Comparison of ENCODE assay signal across 23 cellular contexts in genomic region chr12:56241424-56242205, GRCh38. TPM values are rescaled to one million over a fixed set of nuclear protein-coding genes. Genes with fewer than 3 reads are reported as not detected.
A peak's percentile ranks its signal among the peaks of the same experiment; 100 is the strongest.
DNase-seq lines count a peak whose midpoint lies in the region; ATAC-seq, FAIRE-seq and TF ChIP-seq lines count a peak whose summit lies in the region.
"Had no signal": no experiment of that assay in that cellular context is flagged by ENCODE, and none has a peak within 500 bp of the region (broad histone marks: within the 10 kb centered on the region; RNA-seq: fewer than 3 reads in every experiment).

No MANE protein-coding gene starts in this region.

- no peak for ATAC-seq in CD8-positive, alpha-beta T cell
- ATAC-seq in GM12878: no peak
- ATAC-seq in HG03095 (IDR thresholded peaks at IDR 0.05; ENCODE audit: unreplicated experiment): no peak
- ATAC-seq in GM18498 (IDR thresholded peaks at IDR 0.05; ENCODE audit: unreplicated experiment): no peak
- ATAC-seq: body of pancreas; left colon; stimulated activated memory B cell treated with anti-CD40 and anti-IgM and Interleukin-4, amounts not matched to agents 10 μg/mL and 1 μg/mL and 100 μg/mL, for 72 hours had no signal

- H3K27ac ChIP-seq in CD8-positive, alpha-beta T cell (ENCODE audit: low read depth, low read length): no peak overlapping the region
- H3K27ac ChIP-seq in GM12878 (ENCODE audit: control insufficient read depth, insufficient read depth) (no peak overlapping the region), neuronal stem cell (replicated peaks; ENCODE audit: low read length) (no peak overlapping the region)
- H3K27ac ChIP-seq: testis had no signal

- intact Hi-C loops in CD8-positive, alpha-beta T cell (cut with DNase I, micrococcal nuclease): no loop called here
- intact Hi-C loops in GM12878 (cut with micrococcal nuclease; ENCODE audit: unreplicated experiment): no loop called here

- H2BK120ac ChIP-seq in neuronal stem cell (ENCODE audit: low read depth, low read length): no peak overlapping the region

- H3K4me1 ChIP-seq in CD8-positive, alpha-beta T cell (ENCODE audit: insufficient read depth, low read length): no peaks in the 10 kb centered on the region
- no peaks in the 10 kb centered on the region for H3K4me1 ChIP-seq in GM12878 (ENCODE audit: control insufficient read depth, insufficient read depth, low read length)
- H3K4me1 ChIP-seq in neuronal stem cell (ENCODE audit: control insufficient read depth in 2 of 2, insufficient read depth in 1 of 2, low read depth in 1 of 2, low read length in 2 of 2): peaks cover 0 to 2% of the 10 kb centered on the region in 2 donors

- peak overlapping the region; percentile 49 for H3K27ac Mint-ChIP-seq in CD8-positive, alpha-beta T cell
- H3K27ac Mint-ChIP-seq in IgD-negative memory B cell: peak overlapping the region; percentile 74 to 90 (median 76)
- H3K27ac Mint-ChIP-seq: activated CD4-positive, alpha-beta memory T cell treated with anti-CD3 and anti-CD28 coated beads, Interleukin-2, amount 10 ng/mL, durations not matched to agents 7 days and 5 days had no signal

- H3K36me3 ChIP-seq in CD8-positive, alpha-beta T cell (ENCODE audit: insufficient read depth, low read length): peaks cover 32% of the 10 kb centered on the region
- H3K36me3 ChIP-seq in GM12878 (ENCODE audit: control insufficient read depth in 2 of 2, insufficient read depth in 2 of 2, low read length in 1 of 2): peaks cover 12 to 18% of the 10 kb centered on the region in 2 experiments
- H3K36me3 ChIP-seq in neuronal stem cell (replicated peaks in 1 of 2; ENCODE audit: control insufficient read depth in 2 of 2, insufficient read depth in 2 of 2, low read length in 2 of 2): peaks cover 63 to 96% of the 10 kb centered on the region in 2 donors

- CTCF ChIA-PET in CD8-positive, alpha-beta T cell (lab: Charles Lee): interaction anchor here (1.6 kb wide), 1 partner anchor 223 kb away, joined by 4 read pairs; no protein-coding TSS in a partner anchor
- CTCF ChIA-PET in GM12878 (lab: Yijun Ruan, JAX): no interaction called here

- H3K14ac ChIP-seq in neuronal stem cell (ENCODE audit: low read length): peak overlapping the region; percentile 56

- no peak overlapping the region for H2BK15ac ChIP-seq in neuronal stem cell (ENCODE audit: low read length)

- no peaks in the 10 kb centered on the region; the same call in 1 of the 2 replicates for H4K20me1 ChIP-seq in GM12878 (ENCODE audit: control insufficient read depth, insufficient read depth)

- peak overlapping the region; percentile 85 for H3K23ac ChIP-seq in neuronal stem cell (ENCODE audit: low read depth, low read length, poor library complexity)

- in situ Hi-C loops in GM12878 (cut with MboI): no loop called here

- H3K36me3 Mint-ChIP-seq in CD8-positive, alpha-beta T cell: peaks cover 69% of the 10 kb centered on the region
- H3K36me3 Mint-ChIP-seq in IgD-negative memory B cell: peaks cover 2% of the 10 kb centered on the region

- no peaks in the 10 kb centered on the region for H3K9me3 ChIP-seq in CD8-positive, alpha-beta T cell (ENCODE audit: low read length)
- H3K9me3 ChIP-seq in GM12878 (replicated peaks; ENCODE audit: control insufficient read depth, insufficient read depth, low read length) (no peaks in the 10 kb centered on the region), neuronal stem cell (replicated peaks in 1 of 2; ENCODE audit: control insufficient read depth in 2 of 2, insufficient read depth in 1 of 2, low read depth in 1 of 2, low read length in 2 of 2) (peaks cover 5 to 7% of the 10 kb centered on the region in 2 donors)
- H3K9me3 ChIP-seq: body of pancreas, testis had no signal

- no peak for TF ChIP-seq POLR2A in GM12878 (IDR thresholded peaks at IDR 0.05; ENCODE audit: low read depth, low read length)

- 61% methylated on average over 8 of the region's 8 CpGs for WGBS in GM12878 (ENCODE audit: insufficient coverage, insufficient replicate concordance, low lambda C conversion rate, missing lambda C conversion rate)
- no CpG with 5 or more reads among the region's 8 CpGs for WGBS in neuronal stem cell (ENCODE audit: extremely low coverage in 2 of 2, insufficient read length in 2 of 2, insufficient replicate concordance in 1 of 2), 2 donors

- H2BK12ac ChIP-seq in neuronal stem cell (ENCODE audit: low read length): no peak overlapping the region

- no peaks in the 10 kb centered on the region for H3K27me3 ChIP-seq in CD8-positive, alpha-beta T cell (ENCODE audit: insufficient read depth, low read length)
- H3K27me3 ChIP-seq in GM12878 (replicated peaks in 1 of 2; ENCODE audit: control insufficient read depth in 2 of 2, insufficient read depth in 2 of 2, low read length in 1 of 2) (no peaks in the 10 kb centered on the region), neuronal stem cell (ENCODE audit: control insufficient read depth in 3 of 3, insufficient read depth in 3 of 3, low read depth in 1 of 3, low read length in 3 of 3) (no peaks in the 10 kb centered on the region)
- H3K27me3 ChIP-seq: body of pancreas, testis had no signal

- no peak overlapping the region for H2AK5ac ChIP-seq in neuronal stem cell (ENCODE audit: low read depth, low read length)

- DNase-seq in CD8-positive, alpha-beta T cell: no peak
- DNase-seq in GM12878 (ENCODE audit: low read depth, low spot score) (no peak), neuronal stem cell (ENCODE audit: low spot score) (no peak), SKM-1 treated with dmso at 0.1 percent for 144 hours (lab: John Stamatoyannopoulos, UW; ENCODE audit: unreplicated experiment) (no peak)
- DNase-seq: activated CD4-positive, alpha-beta memory T cell treated with anti-CD3 and anti-CD28 coated beads, Interleukin-2, amount 10 ng/mL, durations not matched to agents 7 days and 5 days; activated T-cell treated with anti-CD3 and anti-CD28 coated beads for 4 hours; body of pancreas; foreskin fibroblast; GDM1; GOT3; Kasumi-1; left colon; mesenchymal stem cell; NCI-H187; NCI-H526 treated with DMSO at 0.1 percent for 48 hours; occipital lobe; testis had no signal

- SMC1A ChIA-PET in GM12878 (lab: Charles Lee; ENCODE audit: uncharacterized antibody, unreplicated experiment): no interaction called here

- no peak for TF ChIP-seq EP300 in GM12878 (IDR thresholded peaks at IDR 0.05; ENCODE audit: borderline replicate concordance in 1 of 2, control insufficient read depth in 1 of 2, low read depth in 2 of 2, low read length in 2 of 2)

- H3K4me3 ChIP-seq in CD8-positive, alpha-beta T cell (ENCODE audit: low read depth, low read length): no peak overlapping the region
- H3K4me3 ChIP-seq in GM12878 (no peak overlapping the region), neuronal stem cell (ENCODE audit: low read length in 2 of 2) (no peak overlapping the region)
- H3K4me3 ChIP-seq: body of pancreas, smooth muscle cell, testis had no signal

- no peak for TF ChIP-seq RAD21 in GM12878 (IDR thresholded peaks at IDR 0.05; ENCODE audit: insufficient read depth, low read depth, low read length)

- peaks cover 4% of the 10 kb centered on the region for H3K79me1 ChIP-seq in neuronal stem cell (ENCODE audit: low read depth, low read length)

- H3K79me2 ChIP-seq in GM12878 (ENCODE audit: control insufficient read depth, insufficient read depth, low read length): no peaks in the 10 kb centered on the region

- H3K18ac ChIP-seq in neuronal stem cell (ENCODE audit: low read length): peak overlapping the region; percentile 38

- no peak overlapping the region for H4K91ac ChIP-seq in neuronal stem cell (ENCODE audit: low read depth, low read length, poor library complexity)

- no peaks in the 10 kb centered on the region for H3K4me1 Mint-ChIP-seq in CD8-positive, alpha-beta T cell (ENCODE audit: low read depth)
- H3K4me1 Mint-ChIP-seq in IgD-negative memory B cell: peaks cover 7 to 16% (median 10%) of the 10 kb centered on the region in 3 donors
- H3K4me1 Mint-ChIP-seq: activated CD4-positive, alpha-beta memory T cell treated with anti-CD3 and anti-CD28 coated beads, Interleukin-2, amount 10 ng/mL, durations not matched to agents 7 days and 5 days had no signal

- no peaks in the 10 kb centered on the region for H3K27me3 Mint-ChIP-seq in CD8-positive, alpha-beta T cell (ENCODE audit: low read depth)
- no peaks in the 10 kb centered on the region for H3K27me3 Mint-ChIP-seq in IgD-negative memory B cell
- H3K27me3 Mint-ChIP-seq: activated CD4-positive, alpha-beta memory T cell treated with anti-CD3 and anti-CD28 coated beads, Interleukin-2, amount 10 ng/mL, durations not matched to agents 7 days and 5 days; stimulated activated memory B cell treated with anti-CD40 and anti-IgM and Interleukin-4, amounts not matched to agents 10 μg/mL and 1 μg/mL and 100 μg/mL, for 72 hours had no signal

- FAIRE-seq in GM12878 (lab: Jason Lieb, UNC): no peak

- H3K4me3 Mint-ChIP-seq in CD8-positive, alpha-beta T cell: no peak overlapping the region
- peak overlapping the region in 2 of 4 donors; percentile 57 to 73 for H3K4me3 Mint-ChIP-seq in IgD-negative memory B cell
- H3K4me3 Mint-ChIP-seq: activated CD4-positive, alpha-beta memory T cell treated with anti-CD3 and anti-CD28 coated beads, Interleukin-2, amount 10 ng/mL, durations not matched to agents 7 days and 5 days; stimulated activated memory B cell treated with anti-CD40 and anti-IgM and Interleukin-4, amounts not matched to agents 10 μg/mL and 1 μg/mL and 100 μg/mL, for 72 hours had no signal

- H3K4ac ChIP-seq in neuronal stem cell (ENCODE audit: low read length): no peak overlapping the region

- H2AFZ ChIP-seq in GM12878 (ENCODE audit: control insufficient read depth, low read depth, low read length) (no peak overlapping the region), neuronal stem cell (ENCODE audit: low read length) (no peak overlapping the region)

- H2BK5ac ChIP-seq in neuronal stem cell (ENCODE audit: low read length): no peak overlapping the region

- TF ChIP-seq CTCF in CD8-positive, alpha-beta T cell (IDR thresholded peaks at IDR 0.05): no peak
- no peak for TF ChIP-seq CTCF in GM12878 (IDR thresholded peaks at IDR 0.05 in 2 of 3, conservative IDR thresholded peaks at IDR 0.05 in 1 of 3; ENCODE audit: control insufficient read depth in 2 of 3, extremely low read depth in 1 of 3, insufficient read depth in 1 of 3, low read depth in 3 of 3, low read length in 3 of 3)

- RAD21 ChIA-PET in GM12878 (lab: Charles Lee; ENCODE audit: unreplicated experiment): no interaction called here

- no peak overlapping the region for H4K8ac ChIP-seq in neuronal stem cell (ENCODE audit: low read depth, low read length)

- no peak overlapping the region for H3K4me2 ChIP-seq in GM12878 (ENCODE audit: control insufficient read depth, insufficient read depth)
- H3K4me2 ChIP-seq in neuronal stem cell (ENCODE audit: insufficient read depth, low read length, poor library complexity, severe bottlenecking): no peak overlapping the region
- H3K4me2 ChIP-seq: smooth muscle cell had no signal

- BruUV-seq in GM12878 (replicated peaks; lab: Mats Ljungman, UMichigan): TSS peak; percentile 43

- H3K9ac ChIP-seq in GM12878 (ENCODE audit: control insufficient read depth, insufficient read depth, low read length) (no peak overlapping the region), neuronal stem cell (ENCODE audit: low read depth, low read length, poor library complexity) (peak overlapping the region; percentile 70)

- H3K9me3 Mint-ChIP-seq in CD8-positive, alpha-beta T cell: no peaks in the 10 kb centered on the region
- H3K9me3 Mint-ChIP-seq in IgD-negative memory B cell: no peaks in the 10 kb centered on the region
- H3K9me3 Mint-ChIP-seq: activated CD4-positive, alpha-beta memory T cell treated with anti-CD3 and anti-CD28 coated beads, Interleukin-2, amount 10 ng/mL, durations not matched to agents 7 days and 5 days; stimulated activated memory B cell treated with anti-CD40 and anti-IgM and Interleukin-4, amounts not matched to agents 10 μg/mL and 1 μg/mL and 100 μg/mL, for 72 hours had no signal

- POLR2A ChIA-PET in CD8-positive, alpha-beta T cell (lab: Charles Lee): no interaction called here
- POLR2A ChIA-PET in GM12878 (lab: Charles Lee): no interaction called here

RNA-seq across cellular contexts. Expression of gene SLC39A5, which starts 11.8 kb away (rescaled TPM):
- total RNA-seq in CD8-positive, alpha-beta T cell: not detected
- not detected for polyA plus RNA-seq in IgD-negative memory B cell
- 2.6 TPM in 1 of 2 replicates, not detected in the other for total RNA-seq in GM12878 (2013; cell fraction: nucleolus; rRNA removed)
- not detected in 2 replicates for total RNA-seq in GM12878 (2014; rRNA removed)
- total RNA-seq in GM12878 (2014; rRNA removed; fragmentation: Illumina TruSeq; extraction: Trizol): not detected in 2 replicates
- 0.29 and 0.56 TPM in 2 replicates for total RNA-seq in GM12878 (2021)
- polyA plus RNA-seq in GM12878 (2011; ENCODE audit: low read depth): 0.28 TPM
- 0.15 TPM in 1 of 2 replicates, not detected in the other for polyA plus RNA-seq in GM12878 (2011; rRNA removed)
- polyA plus RNA-seq in GM12878 (2011; cell fraction: cytosol; rRNA removed): 0.07 and 0.20 TPM in 2 replicates
- 1.1 and 1.2 TPM in 2 replicates for polyA plus RNA-seq in GM12878 (2011; cell fraction: nucleus; rRNA removed)
- polyA plus RNA-seq in GM12878 (2012): not detected in 2 replicates
- polyA plus RNA-seq in GM12878 (2014; fragmentation: Illumina TruSeq; extraction: Trizol): 0.15 TPM in 1 of 2 replicates, not detected in the other
- polyA plus RNA-seq in GM12878 (2014; fragmentation: Nextera tagmentation; extraction: Ambion mirVana): not detected
- 0.13 TPM in 1 of 2 replicates, not detected in the other for polyA plus RNA-seq in GM12878 (2014; rRNA removed)
- polyA plus RNA-seq in GM12878 (2016; fragmentation: Nextera tagmentation; extraction: Ambion mirVana): not detected
- not detected in 2 replicates for polyA minus RNA-seq in GM12878 (2011; rRNA and poly(A)+ RNA removed)
- polyA minus RNA-seq in GM12878 (2011; cell fraction: cytosol; rRNA and poly(A)+ RNA removed): not detected in 2 replicates
- polyA minus RNA-seq in GM12878 (2011; cell fraction: nucleus; rRNA and poly(A)+ RNA removed): not detected in 2 replicates
- polyA plus RNA-seq in neuronal stem cell (2013, experiment 1 of 2): 0.13 TPM
- polyA plus RNA-seq in neuronal stem cell (2013, experiment 2 of 2): 0.22 TPM
- total RNA-seq: myocyte, occipital lobe had no signal
- polyA plus RNA-seq: smooth muscle cell had no signal

RNA-seq across cellular contexts. Expression of gene ANKRD52, which starts 16.6 kb away (rescaled TPM):
- total RNA-seq in CD8-positive, alpha-beta T cell: 10 to 100 TPM; 27.7 to 29.9 TPM
- 19.6 TPM for polyA plus RNA-seq in IgD-negative memory B cell
- 24.3 and 27.1 TPM in 2 replicates for total RNA-seq in GM12878 (2013; cell fraction: nucleolus; rRNA removed)
- 7.9 and 8.1 TPM in 2 replicates for total RNA-seq in GM12878 (2014; rRNA removed)
- total RNA-seq in GM12878 (2014; rRNA removed; fragmentation: Illumina TruSeq; extraction: Trizol): 6.3 and 7.5 TPM in 2 replicates
- 49.7 and 52.3 TPM in 2 replicates for total RNA-seq in GM12878 (2021)
- polyA plus RNA-seq in GM12878 (2011; ENCODE audit: low read depth): 6.4 TPM
- polyA plus RNA-seq in GM12878 (2011; rRNA removed): 4.7 and 11.7 TPM in 2 replicates
- 14.7 and 16.1 TPM in 2 replicates for polyA plus RNA-seq in GM12878 (2011; cell fraction: cytosol; rRNA removed)
- polyA plus RNA-seq in GM12878 (2011; cell fraction: nucleus; rRNA removed): 29.4 and 42.3 TPM in 2 replicates
- 11.3 and 15.0 TPM in 2 replicates for polyA plus RNA-seq in GM12878 (2012)
- polyA plus RNA-seq in GM12878 (2014; fragmentation: Illumina TruSeq; extraction: Trizol): 17.7 and 24.0 TPM in 2 replicates
- polyA plus RNA-seq in GM12878 (2014; fragmentation: Nextera tagmentation; extraction: Ambion mirVana): 1 to 10 TPM in 1 of 2 experiments, under 1 TPM in 1; 0.90 to 1.2 TPM
- 20.6 and 23.9 TPM in 2 replicates for polyA plus RNA-seq in GM12878 (2014; rRNA removed)
- 10 to 100 TPM; 50.6 to 55.3 TPM for polyA plus RNA-seq in GM12878 (2016; fragmentation: Nextera tagmentation; extraction: Ambion mirVana)
- polyA minus RNA-seq in GM12878 (2011; rRNA and poly(A)+ RNA removed): 21.0 TPM in 2 replicates
- 13.9 and 14.7 TPM in 2 replicates for polyA minus RNA-seq in GM12878 (2011; cell fraction: cytosol; rRNA and poly(A)+ RNA removed)
- polyA minus RNA-seq in GM12878 (2011; cell fraction: nucleus; rRNA and poly(A)+ RNA removed): 8.8 and 13.4 TPM in 2 replicates
- polyA plus RNA-seq in neuronal stem cell (2013, experiment 1 of 2): 17.4 TPM
- 17.5 TPM for polyA plus RNA-seq in neuronal stem cell (2013, experiment 2 of 2)

RNA-seq across cellular contexts. Expression of gene NABP2, which starts 17.5 kb away (rescaled TPM):
- 1 to 10 TPM; 6.8 to 7.4 TPM for total RNA-seq in CD8-positive, alpha-beta T cell
- polyA plus RNA-seq in IgD-negative memory B cell (6.5 TPM), GM12878 (2011; rRNA removed) (66.2 and 82.2 TPM in 2 replicates), GM12878 (2014; fragmentation: Illumina TruSeq; extraction: Trizol) (39.3 and 53.8 TPM in 2 replicates), GM12878 (2014; fragmentation: Nextera tagmentation; extraction: Ambion mirVana) (10 to 100 TPM; 20.7 to 29.5 TPM), GM12878 (2014; rRNA removed) (76.4 and 81.7 TPM in 2 replicates), GM12878 (2016; fragmentation: Nextera tagmentation; extraction: Ambion mirVana) (10 to 100 TPM; 90.9 to 97.9 TPM)
- total RNA-seq in GM12878 (2013; cell fraction: nucleolus; rRNA removed): 4.7 and 6.7 TPM in 2 replicates
- total RNA-seq in GM12878 (2014; rRNA removed) (63.6 and 65.6 TPM in 2 replicates), GM12878 (2014; rRNA removed; fragmentation: Illumina TruSeq; extraction: Trizol) (54.1 and 58.2 TPM in 2 replicates), GM12878 (2021) (45.8 and 51.3 TPM in 2 replicates)
- polyA plus RNA-seq in GM12878 (2011; ENCODE audit: low read depth): 20.2 TPM
- polyA plus RNA-seq in GM12878 (2011; cell fraction: cytosol; rRNA removed): 101 and 104 TPM in 2 replicates
- polyA plus RNA-seq in GM12878 (2011; cell fraction: nucleus; rRNA removed): 16.4 and 21.1 TPM in 2 replicates
- 34.9 and 37.2 TPM in 2 replicates for polyA plus RNA-seq in GM12878 (2012)
- polyA minus RNA-seq in GM12878 (2011; rRNA and poly(A)+ RNA removed): 35.5 and 37.7 TPM in 2 replicates
- 10.5 and 12.6 TPM in 2 replicates for polyA minus RNA-seq in GM12878 (2011; cell fraction: cytosol; rRNA and poly(A)+ RNA removed)
- 4.5 and 11.0 TPM in 2 replicates for polyA minus RNA-seq in GM12878 (2011; cell fraction: nucleus; rRNA and poly(A)+ RNA removed)
- polyA plus RNA-seq in neuronal stem cell (2013, experiment 1 of 2): 28.0 TPM
- 28.1 TPM for polyA plus RNA-seq in neuronal stem cell (2013, experiment 2 of 2)

RNA-seq across cellular contexts. Expression of gene RNF41, which starts 19.9 kb away (rescaled TPM):
- total RNA-seq in CD8-positive, alpha-beta T cell: 10 to 100 TPM; 41.0 to 41.6 TPM
- polyA plus RNA-seq in IgD-negative memory B cell (104 TPM), GM12878 (2011; rRNA removed) (30.9 and 47.8 TPM in 2 replicates), GM12878 (2014; fragmentation: Illumina TruSeq; extraction: Trizol) (27.6 and 33.2 TPM in 2 replicates), GM12878 (2014; fragmentation: Nextera tagmentation; extraction: Ambion mirVana) (10 to 100 TPM; 11.1 to 24.5 TPM), GM12878 (2014; rRNA removed) (38.2 and 39.2 TPM in 2 replicates), GM12878 (2016; fragmentation: Nextera tagmentation; extraction: Ambion mirVana) (10 to 100 TPM; 22.3 to 23.9 TPM)
- total RNA-seq in GM12878 (2013; cell fraction: nucleolus; rRNA removed): 36.1 and 37.8 TPM in 2 replicates
- total RNA-seq in GM12878 (2014; rRNA removed) (38.0 and 44.8 TPM in 2 replicates), GM12878 (2014; rRNA removed; fragmentation: Illumina TruSeq; extraction: Trizol) (28.8 and 30.1 TPM in 2 replicates), GM12878 (2021) (29.9 and 31.0 TPM in 2 replicates)
- 18.7 TPM for polyA plus RNA-seq in GM12878 (2011; ENCODE audit: low read depth)
- 57.2 and 72.2 TPM in 2 replicates for polyA plus RNA-seq in GM12878 (2011; cell fraction: cytosol; rRNA removed)
- 43.2 and 46.7 TPM in 2 replicates for polyA plus RNA-seq in GM12878 (2011; cell fraction: nucleus; rRNA removed)
- 22.2 and 25.5 TPM in 2 replicates for polyA plus RNA-seq in GM12878 (2012)
- 134 and 148 TPM in 2 replicates for polyA minus RNA-seq in GM12878 (2011; rRNA and poly(A)+ RNA removed)
- 15.5 and 29.6 TPM in 2 replicates for polyA minus RNA-seq in GM12878 (2011; cell fraction: cytosol; rRNA and poly(A)+ RNA removed)
- polyA minus RNA-seq in GM12878 (2011; cell fraction: nucleus; rRNA and poly(A)+ RNA removed): 29.4 and 52.3 TPM in 2 replicates
- 39.8 TPM for polyA plus RNA-seq in neuronal stem cell (2013, experiment 1 of 2)
- 39.4 TPM for polyA plus RNA-seq in neuronal stem cell (2013, experiment 2 of 2)

RNA-seq across cellular contexts. Expression of gene COQ10A, which starts 25.1 kb away (rescaled TPM):
- total RNA-seq in CD8-positive, alpha-beta T cell: 10 to 100 TPM; 29.5 to 38.8 TPM
- polyA plus RNA-seq in IgD-negative memory B cell (15.1 TPM), GM12878 (2011; rRNA removed) (19.5 and 20.9 TPM in 2 replicates), GM12878 (2014; fragmentation: Illumina TruSeq; extraction: Trizol) (8.8 and 9.5 TPM in 2 replicates), GM12878 (2014; fragmentation: Nextera tagmentation; extraction: Ambion mirVana) (1 to 10 TPM; 3.3 to 4.5 TPM), GM12878 (2014; rRNA removed) (10.2 and 11.7 TPM in 2 replicates), GM12878 (2016; fragmentation: Nextera tagmentation; extraction: Ambion mirVana) (1 to 10 TPM; 4.4 to 6.0 TPM)
- total RNA-seq in GM12878 (2013; cell fraction: nucleolus; rRNA removed): 16.6 and 20.4 TPM in 2 replicates
- total RNA-seq in GM12878 (2014; rRNA removed) (7.6 and 7.9 TPM in 2 replicates), GM12878 (2014; rRNA removed; fragmentation: Illumina TruSeq; extraction: Trizol) (4.4 and 5.7 TPM in 2 replicates), GM12878 (2021) (6.1 and 7.8 TPM in 2 replicates)
- polyA plus RNA-seq in GM12878 (2011; ENCODE audit: low read depth): 4.2 TPM
- polyA plus RNA-seq in GM12878 (2011; cell fraction: cytosol; rRNA removed): 18.8 and 20.9 TPM in 2 replicates
- polyA plus RNA-seq in GM12878 (2011; cell fraction: nucleus; rRNA removed): 24.5 and 28.2 TPM in 2 replicates
- 5.8 and 6.7 TPM in 2 replicates for polyA plus RNA-seq in GM12878 (2012)
- polyA minus RNA-seq in GM12878 (2011; rRNA and poly(A)+ RNA removed): 12.9 and 14.1 TPM in 2 replicates
- 4.0 and 5.6 TPM in 2 replicates for polyA minus RNA-seq in GM12878 (2011; cell fraction: cytosol; rRNA and poly(A)+ RNA removed)
- 8.8 and 11.9 TPM in 2 replicates for polyA minus RNA-seq in GM12878 (2011; cell fraction: nucleus; rRNA and poly(A)+ RNA removed)
- polyA plus RNA-seq in neuronal stem cell (2013, experiment 1 of 2): 22.7 TPM
- polyA plus RNA-seq in neuronal stem cell (2013, experiment 2 of 2): 22.6 TPM
